1 cellular context compared by ENCODE assay signal in the genomic region with DNA sequence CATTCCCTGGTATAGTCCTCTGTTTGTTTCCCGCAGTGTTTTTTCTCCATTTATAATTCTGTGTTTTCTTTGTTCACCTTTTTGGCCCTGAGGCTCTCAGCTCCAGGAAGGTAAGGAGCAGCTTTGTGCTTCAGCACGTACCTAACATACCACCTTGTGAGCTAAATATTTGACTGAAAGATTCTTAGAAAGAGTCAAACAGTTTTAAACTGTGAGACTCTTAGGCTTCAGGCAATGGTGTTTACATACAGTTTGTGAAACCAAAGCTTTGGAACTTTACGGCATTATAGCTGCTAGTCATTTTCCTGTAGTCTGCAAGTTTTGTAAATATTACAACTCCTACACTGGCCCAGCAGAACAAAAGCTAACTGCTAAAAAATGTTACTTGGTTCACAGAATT.
TF ChIP-seq lines count a peak whose summit lies in the region.

No MANE protein-coding gene starts in this region.

TF ChIP-seq in GM23338, 12 proteins besides CTCF, POLR2A, EP300 and RAD21 (continued from another document):
- TF ChIP-seq, protein P1, sequence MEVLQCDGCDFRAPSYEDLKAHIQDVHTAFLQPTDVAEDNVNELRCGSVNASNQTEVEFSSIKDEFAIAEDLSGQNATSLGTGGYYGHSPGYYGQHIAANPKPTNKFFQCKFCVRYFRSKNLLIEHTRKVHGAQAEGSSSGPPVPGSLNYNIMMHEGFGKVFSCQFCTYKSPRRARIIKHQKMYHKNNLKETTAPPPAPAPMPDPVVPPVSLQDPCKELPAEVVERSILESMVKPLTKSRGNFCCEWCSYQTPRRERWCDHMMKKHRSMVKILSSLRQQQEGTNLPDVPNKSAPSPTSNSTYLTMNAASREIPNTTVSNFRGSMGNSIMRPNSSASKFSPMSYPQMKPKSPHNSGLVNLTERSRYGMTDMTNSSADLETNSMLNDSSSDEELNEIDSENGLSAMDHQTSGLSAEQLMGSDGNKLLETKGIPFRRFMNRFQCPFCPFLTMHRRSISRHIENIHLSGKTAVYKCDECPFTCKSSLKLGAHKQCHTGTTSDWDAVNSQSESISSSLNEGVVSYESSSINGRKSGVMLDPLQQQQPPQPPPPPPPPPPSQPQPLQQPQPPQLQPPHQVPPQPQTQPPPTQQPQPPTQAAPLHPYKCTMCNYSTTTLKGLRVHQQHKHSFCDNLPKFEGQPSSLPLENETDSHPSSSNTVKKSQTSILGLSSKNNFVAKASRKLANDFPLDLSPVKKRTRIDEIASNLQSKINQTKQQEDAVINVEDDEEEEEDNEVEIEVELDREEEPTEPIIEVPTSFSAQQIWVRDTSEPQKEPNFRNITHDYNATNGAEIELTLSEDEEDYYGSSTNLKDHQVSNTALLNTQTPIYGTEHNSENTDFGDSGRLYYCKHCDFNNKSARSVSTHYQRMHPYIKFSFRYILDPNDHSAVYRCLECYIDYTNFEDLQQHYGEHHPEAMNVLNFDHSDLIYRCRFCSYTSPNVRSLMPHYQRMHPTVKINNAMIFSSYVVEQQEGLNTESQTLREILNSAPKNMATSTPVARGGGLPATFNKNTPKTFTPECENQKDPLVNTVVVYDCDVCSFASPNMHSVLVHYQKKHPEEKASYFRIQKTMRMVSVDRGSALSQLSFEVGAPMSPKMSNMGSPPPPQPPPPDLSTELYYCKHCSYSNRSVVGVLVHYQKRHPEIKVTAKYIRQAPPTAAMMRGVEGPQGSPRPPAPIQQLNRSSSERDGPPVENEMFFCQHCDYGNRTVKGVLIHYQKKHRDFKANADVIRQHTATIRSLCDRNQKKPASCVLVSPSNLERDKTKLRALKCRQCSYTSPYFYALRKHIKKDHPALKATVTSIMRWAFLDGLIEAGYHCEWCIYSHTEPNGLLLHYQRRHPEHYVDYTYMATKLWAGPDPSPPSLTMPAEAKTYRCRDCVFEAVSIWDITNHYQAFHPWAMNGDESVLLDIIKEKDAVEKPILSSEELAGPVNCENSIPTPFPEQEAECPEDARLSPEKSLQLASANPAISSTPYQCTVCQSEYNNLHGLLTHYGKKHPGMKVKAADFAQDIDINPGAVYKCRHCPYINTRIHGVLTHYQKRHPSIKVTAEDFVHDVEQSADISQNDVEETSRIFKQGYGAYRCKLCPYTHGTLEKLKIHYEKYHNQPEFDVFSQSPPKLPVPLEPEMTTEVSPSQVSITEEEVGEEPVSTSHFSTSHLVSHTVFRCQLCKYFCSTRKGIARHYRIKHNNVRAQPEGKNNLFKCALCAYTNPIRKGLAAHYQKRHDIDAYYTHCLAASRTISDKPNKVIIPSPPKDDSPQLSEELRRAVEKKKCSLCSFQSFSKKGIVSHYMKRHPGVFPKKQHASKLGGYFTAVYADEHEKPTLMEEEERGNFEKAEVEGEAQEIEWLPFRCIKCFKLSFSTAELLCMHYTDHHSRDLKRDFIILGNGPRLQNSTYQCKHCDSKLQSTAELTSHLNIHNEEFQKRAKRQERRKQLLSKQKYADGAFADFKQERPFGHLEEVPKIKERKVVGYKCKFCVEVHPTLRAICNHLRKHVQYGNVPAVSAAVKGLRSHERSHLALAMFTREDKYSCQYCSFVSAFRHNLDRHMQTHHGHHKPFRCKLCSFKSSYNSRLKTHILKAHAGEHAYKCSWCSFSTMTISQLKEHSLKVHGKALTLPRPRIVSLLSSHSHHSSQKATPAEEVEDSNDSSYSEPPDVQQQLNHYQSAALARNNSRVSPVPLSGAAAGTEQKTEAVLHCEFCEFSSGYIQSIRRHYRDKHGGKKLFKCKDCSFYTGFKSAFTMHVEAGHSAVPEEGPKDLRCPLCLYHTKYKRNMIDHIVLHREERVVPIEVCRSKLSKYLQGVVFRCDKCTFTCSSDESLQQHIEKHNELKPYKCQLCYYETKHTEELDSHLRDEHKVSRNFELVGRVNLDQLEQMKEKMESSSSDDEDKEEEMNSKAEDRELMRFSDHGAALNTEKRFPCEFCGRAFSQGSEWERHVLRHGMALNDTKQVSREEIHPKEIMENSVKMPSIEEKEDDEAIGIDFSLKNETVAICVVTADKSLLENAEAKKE (CRISPR knock-in tag; IDR thresholded peaks at IDR 0.05) = no peak
- TF ChIP-seq NANOG (IDR thresholded peaks at IDR 0.05; ENCODE audit: borderline replicate concordance) (no peak), ZNF114 (CRISPR knock-in tag; IDR thresholded peaks at IDR 0.05) (no peak), EZH2 (IDR thresholded peaks at IDR 0.05; ENCODE audit: low read depth, unreplicated experiment) (no peak)
